9 cellular contexts compared by ENCODE assay signal in the genomic region with DNA sequence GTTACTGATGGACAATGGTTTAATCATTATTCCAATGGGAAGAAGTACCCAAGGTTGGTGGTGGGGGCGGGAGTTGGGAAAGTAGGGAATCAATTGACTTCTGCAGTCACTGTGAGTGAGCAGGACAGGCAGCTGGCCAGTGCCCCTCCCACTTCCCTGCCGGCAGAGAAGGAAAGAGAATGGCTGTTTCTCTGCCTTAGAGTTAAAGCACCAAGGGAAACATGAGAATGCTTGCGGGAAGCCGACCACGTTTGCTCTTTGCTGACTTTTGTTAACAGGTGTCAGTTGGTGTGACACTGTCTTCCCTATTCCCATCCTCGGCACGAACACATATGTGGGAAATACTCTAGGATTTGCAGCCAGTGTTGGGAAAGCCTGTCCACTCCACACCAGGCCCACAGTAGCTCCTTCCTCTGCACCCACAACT. TPM values are rescaled to one million over a fixed set of nuclear protein-coding genes. Genes with fewer than 3 reads are reported as not detected.
DNase-seq lines count a peak whose midpoint lies in the region; ATAC-seq, FAIRE-seq and TF ChIP-seq lines count a peak whose summit lies in the region.
"Had no signal": no experiment of that assay in that cellular context is flagged by ENCODE, and none has a peak within 500 bp of the region (broad histone marks: within the 10 kb centered on the region; RNA-seq: fewer than 3 reads in every experiment).

No MANE protein-coding gene starts in this region.

- dilution Hi-C loops in keratinocyte (cut with MboI; ENCODE audit: extremely low pct_ligation_motif_present, low sequenced_read_pairs) = no loop called here

- H3K27ac ChIP-seq in keratinocyte (ENCODE audit: control insufficient read depth, insufficient read depth, low read length) = no peak overlapping the region
- H3K27ac ChIP-seq in smooth muscle cell (ENCODE audit: low read depth) = no peak overlapping the region
- no peak overlapping the region for H3K27ac ChIP-seq in MM.1S (ENCODE audit: low read length)

- FAIRE-seq in keratinocyte (lab: Jason Lieb, UNC) = no peak

- TF ChIP-seq CTCF in cardiac fibroblast (IDR thresholded peaks at IDR 0.05; ENCODE audit: low read depth, low read length) (no peak), keratinocyte (optimal IDR thresholded peaks at IDR 0.05 in 1 of 3, IDR thresholded peaks at IDR 0.05 in 1 of 3, conservative IDR thresholded peaks at IDR 0.05 in 1 of 3; ENCODE audit: extremely low read depth in 1 of 3, insufficient read depth in 2 of 3, low read length in 3 of 3) (no peak), smooth muscle cell (IDR thresholded peaks at IDR 0.05; ENCODE audit: borderline replicate concordance, insufficient read depth, poor library complexity, severe bottlenecking) (no peak), MM.1S (IDR thresholded peaks at IDR 0.05; ENCODE audit: low read length) (no peak)

- peak overlapping the region; percentile 16 for H2AFZ ChIP-seq in keratinocyte (ENCODE audit: control insufficient read depth, low read length)
- H2AFZ ChIP-seq in smooth muscle cell (ENCODE audit: low read depth) = no peak overlapping the region
- no peak overlapping the region for H2AFZ ChIP-seq in MM.1S (ENCODE audit: low read length)

- no peak for ATAC-seq in GM21526 (IDR thresholded peaks at IDR 0.05; ENCODE audit: low FRiP score, unreplicated experiment)

- no peaks in the 10 kb centered on the region for H4K20me1 ChIP-seq in keratinocyte (ENCODE audit: control insufficient read depth, extremely low read depth, insufficient read depth, low read length)
- H4K20me1 ChIP-seq in smooth muscle cell (ENCODE audit: low read depth) = no peaks in the 10 kb centered on the region
- no peaks in the 10 kb centered on the region for H4K20me1 ChIP-seq in MM.1S (ENCODE audit: insufficient read depth, low read length)

- H3K9me2 ChIP-seq in MM.1S (replicated peaks; ENCODE audit: insufficient read depth, low read length) = no peaks in the 10 kb centered on the region

- no peaks in the 10 kb centered on the region for H3K27me3 ChIP-seq in keratinocyte (ENCODE audit: control insufficient read depth, extremely low read depth, insufficient read depth, low read length)
- no peaks in the 10 kb centered on the region for H3K27me3 ChIP-seq in smooth muscle cell (ENCODE audit: low read depth)
- H3K27me3 ChIP-seq in MM.1S (replicated peaks; ENCODE audit: insufficient read depth, low read length) = no peaks in the 10 kb centered on the region

- H3K9ac ChIP-seq in keratinocyte (ENCODE audit: control insufficient read depth, extremely low read depth, insufficient read depth, low read length) (no peak overlapping the region), smooth muscle cell (ENCODE audit: low read depth) (no peak overlapping the region), MM.1S (ENCODE audit: low read length) (no peak overlapping the region)

- H3K9me1 ChIP-seq in keratinocyte (ENCODE audit: control insufficient read depth, extremely low read depth, insufficient read depth, low read length) = no peaks in the 10 kb centered on the region

- H3K4me1 ChIP-seq in keratinocyte (ENCODE audit: control insufficient read depth, extremely low read depth, insufficient read depth, low read length) (peaks cover 4% of the 10 kb centered on the region), smooth muscle cell (ENCODE audit: low read depth) (peaks cover 17% of the 10 kb centered on the region), MM.1S (ENCODE audit: low read length) (peaks cover 13% of the 10 kb centered on the region)

- no peak overlapping the region for H3K4me2 ChIP-seq in keratinocyte (ENCODE audit: control insufficient read depth, extremely low read depth, insufficient read depth, low read depth, low read length)
- H3K4me2 ChIP-seq in smooth muscle cell = peak overlapping the region; percentile 78
- no peak overlapping the region for H3K4me2 ChIP-seq in MM.1S (ENCODE audit: low read depth, low read length)

- no peaks in the 10 kb centered on the region for H3K79me2 ChIP-seq in keratinocyte (ENCODE audit: control insufficient read depth, insufficient read depth, low read length)
- no peaks in the 10 kb centered on the region for H3K79me2 ChIP-seq in smooth muscle cell (ENCODE audit: low read depth)
- no peaks in the 10 kb centered on the region for H3K79me2 ChIP-seq in MM.1S (ENCODE audit: low read length)

- peak; percentile 16 for DNase-seq in HK-2 (ENCODE audit: unreplicated experiment)
- peak; percentile 52 to 64 for DNase-seq in cardiac fibroblast (ENCODE audit: low read depth in 2 of 2)
- DNase-seq in keratinocyte (ENCODE audit: low read depth, low spot score) = no peak
- no peak for DNase-seq in smooth muscle cell (lab: John Stamatoyannopoulos, UW; ENCODE audit: unreplicated experiment)
- DNase-seq in SIG-M5 treated with dmso at 0.1 percent for 504 hours (lab: John Stamatoyannopoulos, UW; ENCODE audit: unreplicated experiment) = no peak
- no peak for DNase-seq in MM.1S
- DNase-seq in HT-29 (ENCODE audit: low spot score) = no peak

- H3F3A ChIP-seq in smooth muscle cell (ENCODE audit: low read depth) = peaks cover 18% of the 10 kb centered on the region
- peaks cover 4% of the 10 kb centered on the region; the same call in 1 of the 2 replicates for H3F3A ChIP-seq in MM.1S (ENCODE audit: insufficient read depth, low read length)

- peak overlapping the region in 1 of 2 donors; percentile 4 for H3K4me3 ChIP-seq in cardiac fibroblast (replicated peaks in 1 of 2; ENCODE audit: low read depth in 2 of 2, low read length in 2 of 2)
- no peak overlapping the region for H3K4me3 ChIP-seq in keratinocyte (ENCODE audit: control insufficient read depth in 2 of 3, extremely low read depth in 1 of 3, insufficient read depth in 2 of 3, low read depth in 1 of 3, low read length in 3 of 3)
- H3K4me3 ChIP-seq in smooth muscle cell = no peak overlapping the region
- H3K4me3 ChIP-seq in MM.1S (ENCODE audit: low read length) = no peak overlapping the region

- H3K36me3 ChIP-seq in keratinocyte (ENCODE audit: control insufficient read depth in 2 of 2, extremely low read depth in 1 of 2, insufficient read depth in 2 of 2, low read length in 2 of 2) = no peaks in the 10 kb centered on the region
- no peaks in the 10 kb centered on the region for H3K36me3 ChIP-seq in smooth muscle cell (ENCODE audit: low read depth)
- no peaks in the 10 kb centered on the region for H3K36me3 ChIP-seq in MM.1S (replicated peaks; ENCODE audit: insufficient read depth, low read length)

- H3K9me3 ChIP-seq in keratinocyte (ENCODE audit: control insufficient read depth, low read depth, low read length) (no peaks in the 10 kb centered on the region), smooth muscle cell (replicated peaks; ENCODE audit: low read depth) (no peaks in the 10 kb centered on the region), MM.1S (replicated peaks; ENCODE audit: insufficient read depth, low read length) (no peaks in the 10 kb centered on the region)

- 48% methylated on average over 7 of the region's 7 CpGs for WGBS in smooth muscle cell (ENCODE audit: low lambda C conversion rate)

RNA-seq across cellular contexts. Expression of a gene that starts 33.5 kb away (rescaled TPM):
- 36.8 to 52.4 TPM (median 49.8 TPM) in 3 replicates for polyA plus RNA-seq in keratinocyte
- polyA plus RNA-seq in keratinocyte (2011; ENCODE audit: low read depth) = 16.8 TPM
- polyA plus RNA-seq in keratinocyte (2011; cell fraction: cytosol; rRNA removed) = 27.7 and 45.0 TPM in 2 replicates
- 52.5 and 76.1 TPM in 2 replicates for polyA plus RNA-seq in keratinocyte (2011; cell fraction: nucleus; rRNA removed)
- polyA plus RNA-seq in keratinocyte (2012; ENCODE audit: low replicate concordance) = 23.6 and 29.1 TPM in 2 replicates
- 12.1 to 52.1 TPM (median 49.4 TPM) in 3 replicates for polyA minus RNA-seq in keratinocyte
- polyA minus RNA-seq in keratinocyte (2011; cell fraction: cytosol; rRNA and poly(A)+ RNA removed) = 31.5 TPM
- polyA minus RNA-seq in keratinocyte (2011; cell fraction: nucleus; rRNA and poly(A)+ RNA removed) = 40.5 and 63.0 TPM in 2 replicates
- total RNA-seq in smooth muscle cell = 91.5 and 95.0 TPM in 2 replicates
- 60.1 and 64.7 TPM in 2 replicates for polyA plus RNA-seq in smooth muscle cell
- total RNA-seq in HT-29 (2014; rRNA removed; shearing (Covaris generic)) = 25.1 and 34.1 TPM in 2 replicates

RNA-seq across cellular contexts. Expression of a gene that starts 36.1 kb away (rescaled TPM):
- not detected in 3 replicates for polyA plus RNA-seq in keratinocyte
- 0.31 TPM for polyA plus RNA-seq in keratinocyte (2011; ENCODE audit: low read depth)
- not detected in 2 replicates for polyA plus RNA-seq in keratinocyte (2011; cell fraction: cytosol; rRNA removed)
- polyA plus RNA-seq in keratinocyte (2011; cell fraction: nucleus; rRNA removed) = not detected in 2 replicates
- 0.79 TPM in 1 of 2 replicates, not detected in the other for polyA plus RNA-seq in keratinocyte (2012; ENCODE audit: low replicate concordance)
- polyA minus RNA-seq in keratinocyte = not detected in 3 replicates
- not detected for polyA minus RNA-seq in keratinocyte (2011; cell fraction: cytosol; rRNA and poly(A)+ RNA removed)
- polyA minus RNA-seq in keratinocyte (2011; cell fraction: nucleus; rRNA and poly(A)+ RNA removed) = not detected in 2 replicates
- 9.8 and 15.3 TPM in 2 replicates for total RNA-seq in smooth muscle cell
- 6.6 and 10.2 TPM in 2 replicates for polyA plus RNA-seq in smooth muscle cell
- 79.2 and 102 TPM in 2 replicates for total RNA-seq in HT-29 (2014; rRNA removed; shearing (Covaris generic))
- total RNA-seq: OCI-LY7 had no signal

Comparison
In these comparisons a context has a peak if more than half of its experiments do, and no peak if none do; other contexts are left out.
1. DNase-seq: peak in HK-2 (single experiment) and cardiac fibroblast (2 of 2); none in keratinocyte (single experiment), smooth muscle cell (single experiment), SIG-M5 treated with dmso at 0.1 percent for 504 hours (single experiment), MM.1S (single experiment) and HT-29 (single experiment).